2 cellular contexts compared by ENCODE assay signal in genomic region chr16:66525396-66526180, GRCh38.
TF ChIP-seq lines count a peak whose summit lies in the region.

No MANE protein-coding gene starts in this region.

TF ChIP-seq in K562, 482 proteins besides CTCF, POLR2A, EP300 and RAD21 (continues in another document):
- TF ChIP-seq NCOA4 (IDR thresholded peaks at IDR 0.05; ENCODE audit: partially characterized antibody) (no peak), ELK1 (CRISPR knock-in tag; IDR thresholded peaks at IDR 0.05) (no peak), NFE2 (IDR thresholded peaks at IDR 0.05; ENCODE audit: low read depth) (0 out of 2 replicates have a peak, but pooled peaks have one; percentile 27), ARID1B (IDR thresholded peaks at IDR 0.05) (0 out of 2 replicates have a peak, but pooled peaks have one; percentile 32), OTX1 (CRISPR knock-in tag; IDR thresholded peaks at IDR 0.05) (no peak), JUND (IDR thresholded peaks at IDR 0.05; ENCODE audit: borderline replicate concordance, low read depth, low read length) (peak; percentile 33; the same call in 1 of the 2 replicates), JUND (tag; IDR thresholded peaks at IDR 0.05; ENCODE audit: borderline replicate concordance, low read depth, low read length) (peak; percentile 25; the same call in 1 of the 3 replicates), GATA2 (CRISPR knock-in tag; IDR thresholded peaks at IDR 0.05) (peak; percentile 89), ZNF561 (CRISPR knock-in tag; conservative IDR thresholded peaks at IDR 0.05) (no peak), ZNF134 (CRISPR knock-in tag; conservative IDR thresholded peaks at IDR 0.05) (0 out of 2 replicates have a peak, but pooled peaks have one; percentile 13), CREM (IDR thresholded peaks at IDR 0.05; ENCODE audit: low read depth) (peak; percentile 81), ZBTB34 (CRISPR knock-in tag; IDR thresholded peaks at IDR 0.05) (0 out of 2 replicates have a peak, but pooled peaks have one; percentile 39), FOSL1 (tag; conservative IDR thresholded peaks at IDR 0.05) (peak; percentile 78), ESRRA (IDR thresholded peaks at IDR 0.05; ENCODE audit: borderline replicate concordance, low read depth) (peak; percentile 51; the same call in 1 of the 2 replicates), HEY1 (CRISPR knock-in tag; IDR thresholded peaks at IDR 0.05; ENCODE audit: borderline replicate concordance) (no peak), MCM7 (IDR thresholded peaks at IDR 0.05) (no peak), STAG1 (CRISPR knock-in tag; IDR thresholded peaks at IDR 0.05; ENCODE audit: borderline replicate concordance) (no peak), ILK (tag; IDR thresholded peaks at IDR 0.05; ENCODE audit: borderline replicate concordance, low read depth) (no peak), MBD2 (IDR thresholded peaks at IDR 0.05; ENCODE audit: borderline replicate concordance, low read depth) (no peak), TEAD1 (CRISPR knock-in tag; IDR thresholded peaks at IDR 0.05) (0 out of 4 replicates have a peak, but pooled peaks of 1 of the 2 experiments have one; percentile 28), IFI16 (CRISPR knock-in tag; IDR thresholded peaks at IDR 0.05) (no peak), BCL6 (CRISPR knock-in tag; IDR thresholded peaks at IDR 0.05) (0 out of 2 replicates have a peak, but pooled peaks have one; percentile 10), YBX1 (IDR thresholded peaks at IDR 0.05) (no peak), WHSC1 (IDR thresholded peaks at IDR 0.05; ENCODE audit: low read length) (no peak), ZNF12 (CRISPR knock-in tag; IDR thresholded peaks at IDR 0.05) (no peak), CREB3 (tag; conservative IDR thresholded peaks at IDR 0.05; ENCODE audit: low read depth) (no peak), CREB1 (IDR thresholded peaks at IDR 0.05) (peak; percentile 40; the same call in 1 of the 2 replicates), CREB1 (CRISPR knock-in tag; IDR thresholded peaks at IDR 0.05) (0 out of 2 replicates have a peak, but pooled peaks have one; percentile 20), HMBOX1 (IDR thresholded peaks at IDR 0.05) (0 out of 2 replicates have a peak, but pooled peaks have one; percentile 25), SMARCE1 (IDR thresholded peaks at IDR 0.05) (peak; percentile 19; the same call in 1 of the 2 replicates), RCOR1 (IDR thresholded peaks at IDR 0.05; ENCODE audit: borderline replicate concordance in 1 of 2, low read depth in 2 of 2, low read length in 2 of 2) (peak in 1 of 2 experiments; percentile 45; a peak in 1 of 4 replicates), SREBF2 (CRISPR knock-in tag; IDR thresholded peaks at IDR 0.05) (no peak), CTBP1 (IDR thresholded peaks at IDR 0.05; ENCODE audit: borderline replicate concordance) (no peak), RFX5 (IDR thresholded peaks at IDR 0.05; ENCODE audit: low read depth, low read length) (no peak), ATF1 (CRISPR knock-in tag; IDR thresholded peaks at IDR 0.05) (no peak), ATF1 (tag; IDR thresholded peaks at IDR 0.05) (peak; percentile 38; the same call in 1 of the 2 replicates), SRSF9 (IDR thresholded peaks at IDR 0.05; ENCODE audit: borderline replicate concordance, low read depth, low read length) (no peak), DLX4 (CRISPR knock-in tag; IDR thresholded peaks at IDR 0.05) (no peak)

TF ChIP-seq in SK-N-SH treated with all-trans-retinoic acid at 6 μM for 48 hours, 23 proteins besides CTCF, POLR2A, EP300 and RAD21:
- TF ChIP-seq PATZ1 (CRISPR knock-in tag; IDR thresholded peaks at IDR 0.05; ENCODE audit: borderline replicate concordance), result no peak
- TF ChIP-seq CREB5 (CRISPR knock-in tag; IDR thresholded peaks at IDR 0.05; ENCODE audit: low read depth), result no peak
- TF ChIP-seq RARB (CRISPR knock-in tag; IDR thresholded peaks at IDR 0.05), result no peak
- no peak for TF ChIP-seq TOX (CRISPR knock-in tag; IDR thresholded peaks at IDR 0.05; ENCODE audit: borderline replicate concordance)
- TF ChIP-seq ZNF8 (CRISPR knock-in tag; IDR thresholded peaks at IDR 0.05), result no peak
